In genomic region chr17:14316131-14316854, GRCh38 we compare ENCODE assay signal across 1 cellular context.
TF ChIP-seq lines count a peak whose summit lies in the region.

No MANE protein-coding gene starts in this region.

TF ChIP-seq in GM23338, 12 proteins besides CTCF, POLR2A, EP300 and RAD21 (continued from another document):
- TF ChIP-seq REST (IDR thresholded peaks at IDR 0.05; ENCODE audit: unreplicated experiment) (no peak), EZH2phosphoT487 (IDR thresholded peaks at IDR 0.05; ENCODE audit: unreplicated experiment) (no peak), ZNF114 (CRISPR knock-in tag; IDR thresholded peaks at IDR 0.05) (no peak), POLR2AphosphoS5 (IDR thresholded peaks at IDR 0.05; ENCODE audit: low read depth) (no peak)
- TF ChIP-seq, protein P1, sequence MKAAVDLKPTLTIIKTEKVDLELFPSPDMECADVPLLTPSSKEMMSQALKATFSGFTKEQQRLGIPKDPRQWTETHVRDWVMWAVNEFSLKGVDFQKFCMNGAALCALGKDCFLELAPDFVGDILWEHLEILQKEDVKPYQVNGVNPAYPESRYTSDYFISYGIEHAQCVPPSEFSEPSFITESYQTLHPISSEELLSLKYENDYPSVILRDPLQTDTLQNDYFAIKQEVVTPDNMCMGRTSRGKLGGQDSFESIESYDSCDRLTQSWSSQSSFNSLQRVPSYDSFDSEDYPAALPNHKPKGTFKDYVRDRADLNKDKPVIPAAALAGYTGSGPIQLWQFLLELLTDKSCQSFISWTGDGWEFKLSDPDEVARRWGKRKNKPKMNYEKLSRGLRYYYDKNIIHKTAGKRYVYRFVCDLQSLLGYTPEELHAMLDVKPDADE (IDR thresholded peaks at IDR 0.05): no peak
TF ChIP-seq in GM23338: peak in this region for 0.
